ENCODE assay signal across 8 cellular contexts in the genomic region with DNA sequence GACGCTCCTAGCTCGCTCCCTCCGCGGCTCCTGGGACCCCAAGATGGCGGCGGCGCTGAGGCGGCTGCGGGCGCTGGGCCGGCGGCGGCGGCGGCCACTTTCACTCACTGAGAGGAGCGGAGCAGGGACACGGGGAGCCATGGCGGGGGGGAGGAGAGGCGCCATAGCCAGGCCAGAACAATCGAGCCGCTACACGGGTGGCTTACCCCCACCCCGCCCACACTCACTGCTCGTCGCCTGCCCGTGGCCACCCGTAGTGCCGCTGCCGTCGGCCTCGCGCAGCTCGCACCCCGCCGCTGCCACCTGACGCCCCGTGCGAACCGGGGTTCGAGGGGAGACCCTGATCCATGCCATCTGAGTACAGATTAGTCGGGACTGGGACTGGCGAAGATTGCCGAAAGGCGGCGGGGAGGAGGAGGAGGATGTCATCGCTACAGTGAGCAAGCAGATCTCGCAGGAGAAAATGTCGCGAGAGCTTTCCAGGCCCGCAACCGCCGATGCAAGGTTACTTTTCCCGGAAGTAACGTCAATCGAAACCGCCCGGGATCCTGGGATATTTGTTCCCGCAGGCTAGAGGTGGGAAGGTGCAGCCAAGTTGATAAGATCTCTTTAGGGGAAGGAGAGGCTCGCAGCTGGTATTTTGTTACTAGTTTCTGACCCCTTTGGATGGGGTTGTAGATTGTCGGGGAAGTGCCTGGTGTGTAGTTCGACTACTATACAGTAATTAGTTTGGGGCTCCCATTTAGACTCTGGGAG. TPM values are rescaled to one million over a fixed set of nuclear protein-coding genes. Genes with fewer than 3 reads are reported as not detected.
A peak's percentile ranks its signal among the peaks of the same experiment; 100 is the strongest.
DNase-seq lines count a peak whose midpoint lies in the region; ATAC-seq and TF ChIP-seq lines count a peak whose summit lies in the region.

A gene with protein sequence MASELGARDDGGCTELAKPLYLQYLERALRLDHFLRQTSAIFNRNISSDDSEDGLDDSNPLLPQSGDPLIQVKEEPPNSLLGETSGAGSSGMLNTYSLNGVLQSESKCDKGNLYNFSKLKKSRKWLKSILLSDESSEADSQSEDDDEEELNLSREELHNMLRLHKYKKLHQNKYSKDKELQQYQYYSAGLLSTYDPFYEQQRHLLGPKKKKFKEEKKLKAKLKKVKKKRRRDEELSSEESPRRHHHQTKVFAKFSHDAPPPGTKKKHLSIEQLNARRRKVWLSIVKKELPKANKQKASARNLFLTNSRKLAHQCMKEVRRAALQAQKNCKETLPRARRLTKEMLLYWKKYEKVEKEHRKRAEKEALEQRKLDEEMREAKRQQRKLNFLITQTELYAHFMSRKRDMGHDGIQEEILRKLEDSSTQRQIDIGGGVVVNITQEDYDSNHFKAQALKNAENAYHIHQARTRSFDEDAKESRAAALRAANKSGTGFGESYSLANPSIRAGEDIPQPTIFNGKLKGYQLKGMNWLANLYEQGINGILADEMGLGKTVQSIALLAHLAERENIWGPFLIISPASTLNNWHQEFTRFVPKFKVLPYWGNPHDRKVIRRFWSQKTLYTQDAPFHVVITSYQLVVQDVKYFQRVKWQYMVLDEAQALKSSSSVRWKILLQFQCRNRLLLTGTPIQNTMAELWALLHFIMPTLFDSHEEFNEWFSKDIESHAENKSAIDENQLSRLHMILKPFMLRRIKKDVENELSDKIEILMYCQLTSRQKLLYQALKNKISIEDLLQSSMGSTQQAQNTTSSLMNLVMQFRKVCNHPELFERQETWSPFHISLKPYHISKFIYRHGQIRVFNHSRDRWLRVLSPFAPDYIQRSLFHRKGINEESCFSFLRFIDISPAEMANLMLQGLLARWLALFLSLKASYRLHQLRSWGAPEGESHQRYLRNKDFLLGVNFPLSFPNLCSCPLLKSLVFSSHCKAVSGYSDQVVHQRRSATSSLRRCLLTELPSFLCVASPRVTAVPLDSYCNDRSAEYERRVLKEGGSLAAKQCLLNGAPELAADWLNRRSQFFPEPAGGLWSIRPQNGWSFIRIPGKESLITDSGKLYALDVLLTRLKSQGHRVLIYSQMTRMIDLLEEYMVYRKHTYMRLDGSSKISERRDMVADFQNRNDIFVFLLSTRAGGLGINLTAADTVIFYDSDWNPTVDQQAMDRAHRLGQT (N-terminal part only) (minus strand): TSS at position 165 of the 756 bp plus-strand sequence. CDS start 19,970 bp downstream, outside the sequence.

- H3K4me3 ChIP-seq in Loucy (ENCODE audit: low read length, poor library complexity, severe bottlenecking), result peak within 1 kb of the TSS; percentile 97
- H3K4me3 ChIP-seq in fibroblast of pulmonary artery (replicated peaks; ENCODE audit: low read depth, low read length), result peak within 1 kb of the TSS; percentile 98

- H3K27ac Mint-ChIP-seq in natural killer cell treated with Interleukin-12 subunit alpha and Interleukin-12 subunit beta and Interleukin-15 and Interleukin-18, amount 100 ng/mL, for 72 hours, result peak within 1 kb of the TSS; percentile 100

- H2AFZ ChIP-seq in Loucy (ENCODE audit: low read length), result peak within 1 kb of the TSS; percentile 98

- TF ChIP-seq CTCF in Loucy (conservative IDR thresholded peaks at IDR 0.05; ENCODE audit: low read length) (no peak), fibroblast of pulmonary artery (IDR thresholded peaks at IDR 0.05; ENCODE audit: low read length, missing control alignments) (no peak)

- peak; percentile 71 for TF ChIP-seq POLR2A in Raji (IDR thresholded peaks at IDR 0.05; ENCODE audit: insufficient read depth, low read depth, low read length)

- peak within 1 kb of the TSS; percentile 98 for H3K9ac ChIP-seq in Loucy (ENCODE audit: low read depth, low read length, poor library complexity, severe bottlenecking)

- H3K9me2 ChIP-seq in Loucy (replicated peaks; ENCODE audit: low read depth, low read length), result no peaks in the 10 kb centered on the region

- no peaks in the 10 kb centered on the region for H3K9me3 ChIP-seq in Loucy (ENCODE audit: insufficient read depth, low read depth, low read length)

- no peaks in the 10 kb centered on the region for H3K36me3 ChIP-seq in Loucy (ENCODE audit: insufficient read depth, low read length)

- H4K20me1 ChIP-seq in Loucy (ENCODE audit: insufficient read depth, low read length, poor library complexity, severe bottlenecking), result peaks cover 12% of the 10 kb centered on the region

- H3K27me3 Mint-ChIP-seq in natural killer cell treated with Interleukin-12 subunit alpha and Interleukin-12 subunit beta and Interleukin-15 and Interleukin-18, amount 100 ng/mL, for 72 hours, result no peaks in the 10 kb centered on the region

- peak within 1 kb of the TSS; percentile 100 for H3K4me3 Mint-ChIP-seq in natural killer cell treated with Interleukin-12 subunit alpha and Interleukin-12 subunit beta and Interleukin-15 and Interleukin-18, amount 100 ng/mL, for 72 hours

- H3K79me2 ChIP-seq in Loucy (ENCODE audit: insufficient read depth, low read length), result peaks cover 56% of the 10 kb centered on the region

- peaks cover 21% of the 10 kb centered on the region for H3K4me1 ChIP-seq in Loucy (ENCODE audit: insufficient read depth, low read length, poor library complexity, severe bottlenecking)

- H3K27me3 ChIP-seq in Loucy (ENCODE audit: insufficient read depth, low read length, poor library complexity, severe bottlenecking), result no peaks in the 10 kb centered on the region

- no peaks in the 10 kb centered on the region for H3F3A ChIP-seq in Loucy (ENCODE audit: low read depth)

- peak; percentile 93 to 95 for ATAC-seq in natural killer cell treated with Interleukin-12 subunit alpha and Interleukin-12 subunit beta and Interleukin-15 and Interleukin-18, amount 100 ng/mL, for 72 hours
- peak; percentile 84 for ATAC-seq in stimulated activated naive CD8-positive, alpha-beta T cell treated with anti-CD3 and anti-CD28 coated beads, Interleukin-15, Interleukin-2, amounts not matched to agents 100 U/mL and 50 U/mL, for 24 hours

- peaks cover 17 to 18% of the 10 kb centered on the region in 2 donors for H3K4me1 Mint-ChIP-seq in natural killer cell treated with Interleukin-12 subunit alpha and Interleukin-12 subunit beta and Interleukin-15 and Interleukin-18, amount 100 ng/mL, for 72 hours (ENCODE audit: low read depth in 2 of 2)

- DNase-seq in Daoy (ENCODE audit: low read depth) (peak; percentile 98), H4 (ENCODE audit: low spot score) (peak; percentile 98), fibroblast of pulmonary artery (ENCODE audit: low read depth) (peak; percentile 99)
- peak; percentile 90 for DNase-seq in activated T-helper 9 cell treated with anti-CD3 and anti-CD28 coated beads, Interleukin-2, amount 50 U/mL, for 16 hours (ENCODE audit: low read depth)
- peak; percentile 97 for DNase-seq in natural killer cell treated with Interleukin-12 subunit alpha and Interleukin-12 subunit beta and Interleukin-15 and Interleukin-18, amount 100 ng/mL, for 72 hours (ENCODE audit: low spot score)
- peak; percentile 97 for DNase-seq in stimulated activated naive CD8-positive, alpha-beta T cell treated with anti-CD3 and anti-CD28 coated beads, Interleukin-15, Interleukin-2, amounts not matched to agents 100 U/mL and 50 U/mL, for 24 hours

- no peaks in the 10 kb centered on the region for H3K9me3 Mint-ChIP-seq in natural killer cell treated with Interleukin-12 subunit alpha and Interleukin-12 subunit beta and Interleukin-15 and Interleukin-18, amount 100 ng/mL, for 72 hours

- H3K36me3 Mint-ChIP-seq in natural killer cell treated with Interleukin-12 subunit alpha and Interleukin-12 subunit beta and Interleukin-15 and Interleukin-18, amount 100 ng/mL, for 72 hours, result peaks cover 11% of the 10 kb centered on the region

- H3K4me2 ChIP-seq in Loucy (ENCODE audit: low read depth, low read length, poor library complexity, severe bottlenecking), result peak within 1 kb of the TSS; percentile 88

RNA-seq across cellular contexts. Expression of the gene that starts here (rescaled TPM):
- 19.4 and 20.7 TPM in 2 replicates for total RNA-seq in Daoy (2014; rRNA removed; shearing (Covaris generic))
- total RNA-seq in H4 (2014; rRNA removed; shearing (Covaris generic)), result 11.4 and 17.3 TPM in 2 replicates
- 10 to 100 TPM; 34.3 to 55.7 TPM for total RNA-seq in natural killer cell treated with Interleukin-12 subunit alpha and Interleukin-12 subunit beta and Interleukin-15 and Interleukin-18, amount 100 ng/mL, for 72 hours

Comparison
In these comparisons a context has a peak if more than half of its experiments do, and no peak if none do; other contexts are left out.
1. Peak in every context shown above with its lines: DNase-seq, ATAC-seq and H3K4me3 ChIP-seq.